Comparison of ENCODE assay signal across 10 cellular contexts in the genomic region with DNA sequence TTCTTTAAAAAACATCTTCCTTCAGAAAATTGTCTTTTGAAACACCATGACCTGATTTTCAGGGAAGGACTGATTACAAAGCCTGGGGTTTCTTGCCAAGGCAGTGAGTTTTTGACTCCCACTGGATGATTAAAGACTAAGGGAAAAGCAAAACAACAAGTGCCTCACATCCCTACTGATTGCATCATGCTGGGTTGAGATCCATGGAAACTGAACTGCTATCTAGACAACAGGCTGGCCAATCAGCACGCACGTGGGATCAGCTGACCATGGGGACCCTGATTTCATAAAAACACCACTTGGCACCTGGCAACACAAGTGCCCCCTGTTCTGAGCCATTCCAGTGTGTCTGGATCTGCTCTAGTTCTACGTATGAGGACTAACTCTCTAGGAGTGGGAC.
DNase-seq lines count a peak whose midpoint lies in the region; ATAC-seq and TF ChIP-seq lines count a peak whose summit lies in the region.
"Had no signal": no experiment of that assay in that cellular context is flagged by ENCODE, and none has a peak within 500 bp of the region (broad histone marks: within the 10 kb centered on the region; RNA-seq: fewer than 3 reads in every experiment).

No MANE protein-coding gene starts in this region.

- H3K4me1 ChIP-seq in left ventricle myocardium inferior (peaks cover 35% of the 10 kb centered on the region), aorta (ENCODE audit: control insufficient read depth in 1 of 2, insufficient read depth in 2 of 2, low read length in 2 of 2) (no peaks in the 10 kb centered on the region)
- H3K4me1 ChIP-seq: tibial nerve had no signal

- no peaks in the 10 kb centered on the region for H3K9me3 Mint-ChIP-seq in activated CD8-positive, alpha-beta T cell treated with anti-CD3 and anti-CD28 coated beads, Interleukin-2, amount 10 ng/mL, durations not matched to agents 7 days and 5 days (ENCODE audit: insufficient read depth)
- H3K9me3 Mint-ChIP-seq in activated naive CD4-positive, alpha-beta T cell treated with anti-CD3 and anti-CD28 coated beads for 36 hours, result peaks cover 7% of the 10 kb centered on the region
- H3K9me3 Mint-ChIP-seq: natural killer cell treated with Interleukin-12 subunit alpha and Interleukin-12 subunit beta and Interleukin-15 and Interleukin-18, amount 100 ng/mL, for 72 hours had no signal

- TF ChIP-seq CTCF in left ventricle myocardium inferior (IDR thresholded peaks at IDR 0.05; ENCODE audit: borderline replicate concordance) (no peak), astrocyte of the spinal cord (IDR thresholded peaks at IDR 0.05; ENCODE audit: low read depth, low read length) (no peak)

- no peaks in the 10 kb centered on the region for H3K36me3 ChIP-seq in left ventricle myocardium inferior
- H3K36me3 ChIP-seq in aorta (ENCODE audit: control insufficient read depth in 1 of 2, insufficient read depth in 2 of 2, low read length in 1 of 2), result no peaks in the 10 kb centered on the region
- H3K36me3 ChIP-seq: tibial nerve had no signal

- H3K4me1 Mint-ChIP-seq in activated CD8-positive, alpha-beta T cell treated with anti-CD3 and anti-CD28 coated beads, Interleukin-2, amount 10 ng/mL, durations not matched to agents 7 days and 5 days (ENCODE audit: low read depth), result peaks cover 14% of the 10 kb centered on the region
- no peaks in the 10 kb centered on the region for H3K4me1 Mint-ChIP-seq in activated naive CD4-positive, alpha-beta T cell treated with anti-CD3 and anti-CD28 coated beads for 36 hours (ENCODE audit: low read depth)

- POLR2A ChIA-PET in activated CD8-positive, alpha-beta T cell treated with anti-CD3 and anti-CD28 coated beads, Interleukin-2, amount 10 ng/mL, durations not matched to agents 7 days and 5 days (lab: Charles Lee), result no interaction called here

- 79 to 87% methylated on average over 3 of the region's 3 CpGs for WGBS in aorta, 2 donors

- DNase-seq in Right ventricle myocardium inferior (ENCODE audit: missing footprints) (no peak), left ventricle myocardium inferior (no peak), astrocyte of the spinal cord (ENCODE audit: low read depth, low spot score) (peak; percentile 36), iris pigment epithelial cell (ENCODE audit: low read depth) (peak; percentile 69), aorta (no peak)
- no peak for DNase-seq in stimulated activated naive CD4-positive, alpha-beta T cell (lab: John Stamatoyannopoulos, UW)
- no peak for DNase-seq in activated CD8-positive, alpha-beta T cell treated with anti-CD3 and anti-CD28 coated beads, Interleukin-2, amount 10 ng/mL, durations not matched to agents 7 days and 5 days
- DNase-seq in activated naive CD4-positive, alpha-beta T cell treated with anti-CD3 and anti-CD28 coated beads for 36 hours, result no peak

- H3K27me3 ChIP-seq in left ventricle myocardium inferior (ENCODE audit: low read depth) (no peaks in the 10 kb centered on the region), aorta (ENCODE audit: control insufficient read depth in 1 of 2, insufficient read depth in 2 of 2, low read length in 1 of 2) (no peaks in the 10 kb centered on the region)
- H3K27me3 ChIP-seq: tibial nerve had no signal

- in situ Hi-C loops in astrocyte of the spinal cord (cut with HindIII; ENCODE audit: low sequenced_read_pairs), result no loop called here

- no peak overlapping the region for H3K4me3 ChIP-seq in left ventricle myocardium inferior
- H3K4me3 ChIP-seq in astrocyte of the spinal cord (ENCODE audit: low read depth, low read length), result no peak overlapping the region
- no peak overlapping the region for H3K4me3 ChIP-seq in aorta (ENCODE audit: low read length in 2 of 2)
- H3K4me3 ChIP-seq: tibial nerve had no signal

- H3K27me3 Mint-ChIP-seq in activated CD8-positive, alpha-beta T cell treated with anti-CD3 and anti-CD28 coated beads, Interleukin-2, amount 10 ng/mL, durations not matched to agents 7 days and 5 days (ENCODE audit: low read depth), result no peaks in the 10 kb centered on the region
- no peaks in the 10 kb centered on the region for H3K27me3 Mint-ChIP-seq in activated naive CD4-positive, alpha-beta T cell treated with anti-CD3 and anti-CD28 coated beads for 36 hours (ENCODE audit: low read depth)
- H3K27me3 Mint-ChIP-seq: natural killer cell treated with Interleukin-12 subunit alpha and Interleukin-12 subunit beta and Interleukin-15 and Interleukin-18, amount 100 ng/mL, for 72 hours had no signal

- H3K36me3 Mint-ChIP-seq in activated CD8-positive, alpha-beta T cell treated with anti-CD3 and anti-CD28 coated beads, Interleukin-2, amount 10 ng/mL, durations not matched to agents 7 days and 5 days (ENCODE audit: low read depth), result no peaks in the 10 kb centered on the region
- no peaks in the 10 kb centered on the region for H3K36me3 Mint-ChIP-seq in activated naive CD4-positive, alpha-beta T cell treated with anti-CD3 and anti-CD28 coated beads for 36 hours (ENCODE audit: low read depth)
- H3K36me3 Mint-ChIP-seq: natural killer cell treated with Interleukin-12 subunit alpha and Interleukin-12 subunit beta and Interleukin-15 and Interleukin-18, amount 100 ng/mL, for 72 hours had no signal

- peaks cover 4% of the 10 kb centered on the region for H3K9me3 ChIP-seq in left ventricle myocardium inferior (replicated peaks)
- no peaks in the 10 kb centered on the region for H3K9me3 ChIP-seq in aorta (ENCODE audit: control insufficient read depth, low read length)
- H3K9me3 ChIP-seq: tibial nerve had no signal

- H3K27ac ChIP-seq in left ventricle myocardium inferior (replicated peaks) (no peak overlapping the region), aorta (ENCODE audit: low read depth in 1 of 2, low read length in 2 of 2) (no peak overlapping the region)
- H3K27ac ChIP-seq: tibial nerve had no signal

- no peak overlapping the region for H3K4me3 Mint-ChIP-seq in activated CD8-positive, alpha-beta T cell treated with anti-CD3 and anti-CD28 coated beads, Interleukin-2, amount 10 ng/mL, durations not matched to agents 7 days and 5 days
- no peak overlapping the region for H3K4me3 Mint-ChIP-seq in activated naive CD4-positive, alpha-beta T cell treated with anti-CD3 and anti-CD28 coated beads for 36 hours
- H3K4me3 Mint-ChIP-seq: natural killer cell treated with Interleukin-12 subunit alpha and Interleukin-12 subunit beta and Interleukin-15 and Interleukin-18, amount 100 ng/mL, for 72 hours had no signal

- intact Hi-C loops in Right ventricle myocardium inferior (cut with DNase I) (no loop called here), left ventricle myocardium inferior (cut with micrococcal nuclease) (loop anchor here (5.0 kb wide), 1 partner anchor 50 kb away; no protein-coding TSS in a partner anchor), aorta (cut with DNase I) (no loop called here)
- intact Hi-C loops in activated naive CD4-positive, alpha-beta T cell treated with anti-CD3 and anti-CD28 coated beads for 36 hours (cut with micrococcal nuclease), result no loop called here

- ATAC-seq in Right ventricle myocardium inferior (peak; percentile 77), aorta (ENCODE audit: low FRiP score) (peak; percentile 70)
- ATAC-seq in activated CD8-positive, alpha-beta T cell treated with anti-CD3 and anti-CD28 coated beads, Interleukin-2, amount 10 ng/mL, durations not matched to agents 7 days and 5 days, result no peak
- ATAC-seq: natural killer cell treated with Interleukin-12 subunit alpha and Interleukin-12 subunit beta and Interleukin-15 and Interleukin-18, amount 100 ng/mL, for 72 hours had no signal

- H3K27ac Mint-ChIP-seq in activated CD8-positive, alpha-beta T cell treated with anti-CD3 and anti-CD28 coated beads, Interleukin-2, amount 10 ng/mL, durations not matched to agents 7 days and 5 days, result no peak overlapping the region
- H3K27ac Mint-ChIP-seq in activated naive CD4-positive, alpha-beta T cell treated with anti-CD3 and anti-CD28 coated beads for 36 hours, result no peak overlapping the region
- H3K27ac Mint-ChIP-seq: natural killer cell treated with Interleukin-12 subunit alpha and Interleukin-12 subunit beta and Interleukin-15 and Interleukin-18, amount 100 ng/mL, for 72 hours had no signal

- CTCF ChIA-PET in activated CD8-positive, alpha-beta T cell treated with anti-CD3 and anti-CD28 coated beads, Interleukin-2, amount 10 ng/mL, durations not matched to agents 7 days and 5 days (lab: Charles Lee), result no interaction called here
- CTCF ChIA-PET in activated naive CD4-positive, alpha-beta T cell treated with anti-CD3 and anti-CD28 coated beads for 36 hours (lab: Charles Lee), result no interaction called here

Comparison
In these comparisons a context has a peak if more than half of its experiments do, and no peak if none do; other contexts are left out.
1. DNase-seq: peak in astrocyte of the spinal cord (single experiment) and iris pigment epithelial cell (single experiment); none in Right ventricle myocardium inferior (single experiment), left ventricle myocardium inferior (single experiment), aorta (0 of 2), stimulated activated naive CD4-positive, alpha-beta T cell (0 of 6), activated CD8-positive, alpha-beta T cell treated with anti-CD3 and anti-CD28 coated beads, Interleukin-2, amount 10 ng/mL, durations not matched to agents 7 days and 5 days (single experiment) and activated naive CD4-positive, alpha-beta T cell treated with anti-CD3 and anti-CD28 coated beads for 36 hours (single experiment).